Comparison of ENCODE assay signal across 26 cellular contexts in genomic region chr7:80889525-80889924, GRCh38.
"Had no signal": no experiment of that assay in that cellular context is flagged by ENCODE, and none has a peak within 500 bp of the region (broad histone marks: within the 10 kb centered on the region; RNA-seq: fewer than 3 reads in every experiment).

No MANE protein-coding gene starts in this region.

- H2AFZ ChIP-seq: hepatocyte had no signal

- H3K27ac ChIP-seq: epithelial cell of prostate, heart left ventricle, hepatocyte, ovary, psoas muscle, skin epidermis, thyroid gland, vagina had no signal

- H3K4me2 ChIP-seq: hepatocyte had no signal

- H3K27me3 ChIP-seq: gastrocnemius medialis, heart left ventricle, hepatocyte, ovary, thyroid gland, vagina had no signal

- H3K4me1 ChIP-seq: thyroid gland had no signal

- H3K36me3 ChIP-seq: gastrocnemius medialis, ovary, thyroid gland had no signal

- ATAC-seq: esophagus mucosa; gastrocnemius medialis; heart left ventricle; left lobe of liver; natural killer cell; psoas muscle; right cardiac atrium; stimulated activated naive CD8-positive, alpha-beta T cell treated with anti-CD3 and anti-CD28 coated beads, Interleukin-15, amount 100 ng/mL, for 72 hours had no signal

- H3K4me3 ChIP-seq: gastrocnemius medialis, heart left ventricle, hepatocyte, lung, ovary, psoas muscle, skin epidermis, thyroid gland, vagina had no signal

- DNase-seq: effector CD8-positive, alpha-beta T cell; endodermal cell; foreskin fibroblast; gastrocnemius medialis; heart left ventricle; kidney; natural killer cell; occipital lobe; ovary; posterior cingulate gyrus; psoas muscle; right cardiac atrium; stimulated activated CD4-positive, alpha-beta T cell treated with anti-CD3 and anti-CD28 coated beads, Interleukin-15, amount 100 ng/mL, for 24 hours; stimulated activated CD4-positive, alpha-beta T cell treated with anti-CD3 and anti-CD28 coated beads, Interleukin-4, amount 100 ng/mL, for 1 hour; stimulated activated CD8-positive, alpha-beta memory T cell treated with anti-CD3 and anti-CD28 coated beads, Interleukin-4, amount 100 ng/mL, for 48 hours; stimulated activated naive CD4-positive, alpha-beta T cell; stimulated activated naive CD8-positive, alpha-beta T cell treated with anti-CD3 and anti-CD28 coated beads, Interleukin-15, amount 100 ng/mL, for 72 hours; thyroid gland; trophoblast cell had no signal

- H3K9me3 ChIP-seq: gastrocnemius medialis, heart left ventricle, ovary, psoas muscle, thyroid gland, vagina had no signal
